Comparison of ENCODE assay signal across 14 cellular contexts in the genomic region with DNA sequence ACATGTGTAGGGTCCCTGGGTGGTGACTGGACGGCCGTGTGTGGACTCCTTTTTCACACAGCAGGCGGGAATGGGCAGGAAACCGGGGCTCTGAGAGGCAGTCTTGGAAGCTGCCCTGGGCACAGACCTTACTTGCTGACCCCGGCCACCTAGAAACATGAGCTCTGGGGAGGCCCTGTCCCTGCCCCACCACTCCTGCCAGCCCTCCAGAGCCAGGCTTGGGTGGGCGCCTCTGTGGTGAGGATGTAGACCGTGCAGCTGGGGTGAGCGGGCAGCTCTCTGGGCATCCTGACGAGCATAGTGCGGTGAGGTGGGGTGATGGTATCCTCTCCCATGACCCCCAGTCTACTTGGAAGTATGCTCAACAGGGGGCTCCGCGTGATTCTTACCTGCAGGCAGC.
"Had no signal": no experiment of that assay in that cellular context is flagged by ENCODE, and none has a peak within 500 bp of the region (broad histone marks: within the 10 kb centered on the region; RNA-seq: fewer than 3 reads in every experiment).

No MANE protein-coding gene starts in this region.

- H3K27ac Mint-ChIP-seq: activated CD4-positive, alpha-beta memory T cell treated with anti-CD3 and anti-CD28 coated beads, Interleukin-2, amount 10 ng/mL, durations not matched to agents 7 days and 5 days; activated naive CD4-positive, alpha-beta T cell treated with anti-CD3 and anti-CD28 coated beads for 36 hours; memory B cell had no signal

- H3K9me3 Mint-ChIP-seq: activated CD4-positive, alpha-beta memory T cell treated with anti-CD3 and anti-CD28 coated beads, Interleukin-2, amount 10 ng/mL, durations not matched to agents 7 days and 5 days; activated naive CD4-positive, alpha-beta T cell treated with anti-CD3 and anti-CD28 coated beads for 36 hours; memory B cell; neural crest cell had no signal

- H3K27me3 Mint-ChIP-seq: activated CD4-positive, alpha-beta memory T cell treated with anti-CD3 and anti-CD28 coated beads, Interleukin-2, amount 10 ng/mL, durations not matched to agents 7 days and 5 days; memory B cell had no signal

- H3K27ac ChIP-seq: brain microvascular endothelial cell, esophagus squamous epithelium, left lung, upper lobe of right lung, VCaP had no signal

- H3K4me1 Mint-ChIP-seq: neural crest cell had no signal

- ATAC-seq: left lung, upper lobe of right lung had no signal

- H3K9me3 ChIP-seq: esophagus squamous epithelium, left lung, upper lobe of right lung had no signal

- H3K27me3 ChIP-seq: brain microvascular endothelial cell, esophagus squamous epithelium, left lung, upper lobe of right lung had no signal

- H3K4me3 Mint-ChIP-seq: activated CD4-positive, alpha-beta memory T cell treated with anti-CD3 and anti-CD28 coated beads, Interleukin-2, amount 10 ng/mL, durations not matched to agents 7 days and 5 days; activated naive CD4-positive, alpha-beta T cell treated with anti-CD3 and anti-CD28 coated beads for 36 hours; memory B cell; neural crest cell had no signal

- H3K36me3 ChIP-seq: brain microvascular endothelial cell, esophagus squamous epithelium, left lung, upper lobe of right lung had no signal

- DNase-seq: activated CD4-positive, alpha-beta memory T cell treated with anti-CD3 and anti-CD28 coated beads, Interleukin-2, amount 10 ng/mL, durations not matched to agents 7 days and 5 days; activated CD8-positive, alpha-beta memory T cell treated with anti-CD3 and anti-CD28 coated beads, Interleukin-2, amount 50 U/mL, for 48 hours; activated naive CD4-positive, alpha-beta T cell treated with anti-CD3 and anti-CD28 coated beads for 36 hours; brain microvascular endothelial cell; cerebellar nuclear complex; esophagus squamous epithelium; foreskin fibroblast; small intestine; T-helper 9 cell; upper lobe of right lung had no signal

- H3K4me3 ChIP-seq: esophagus squamous epithelium, left lung, upper lobe of right lung had no signal
